8 cellular contexts compared by ENCODE assay signal in the genomic region with DNA sequence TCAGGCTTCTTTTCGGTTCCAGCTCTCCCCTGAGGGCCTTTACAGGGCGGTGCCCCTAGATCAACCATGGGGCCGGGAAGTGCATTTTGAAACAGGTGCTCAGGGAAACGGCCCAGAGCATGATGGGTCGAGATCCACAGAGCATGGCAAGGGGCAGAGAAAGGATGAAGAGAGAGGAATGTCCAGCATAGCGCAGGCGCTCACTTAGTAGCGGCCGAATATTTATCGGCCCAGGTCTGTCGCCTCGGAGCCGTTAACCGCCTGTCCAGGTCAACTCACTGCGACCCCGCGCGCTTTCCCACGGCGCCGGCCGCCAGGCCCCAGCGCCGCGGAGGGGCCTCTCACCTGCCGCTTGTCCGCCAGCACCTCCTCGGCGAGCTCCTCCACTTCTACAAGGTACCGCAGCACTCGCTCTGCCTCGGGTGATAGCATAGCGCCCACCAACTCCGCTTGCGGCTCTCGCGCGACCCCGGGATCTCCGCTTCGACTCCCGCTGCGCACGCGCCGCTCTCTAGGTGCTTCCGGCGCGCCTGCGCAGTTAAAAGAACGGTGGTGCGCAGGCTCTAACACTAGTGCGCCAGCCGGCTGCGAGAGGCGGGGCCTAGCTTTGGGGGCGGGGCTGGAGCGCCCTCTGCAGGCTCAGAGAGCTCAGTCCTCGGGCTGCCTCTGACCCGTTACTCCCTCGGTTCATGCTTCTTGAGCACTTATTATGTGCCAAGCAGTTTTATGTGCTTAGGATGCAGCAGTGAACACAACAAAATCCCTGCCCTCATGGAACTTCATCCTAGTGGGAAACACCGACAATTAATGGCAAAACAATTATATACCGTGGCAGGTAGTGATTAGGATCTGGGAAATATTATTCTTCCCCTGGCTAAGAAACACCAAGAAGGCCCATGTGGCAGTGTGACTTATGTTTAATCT. TPM values are rescaled to one million over a fixed set of nuclear protein-coding genes. Genes with fewer than 3 reads are reported as not detected.
DNase-seq lines count a peak whose midpoint lies in the region; ATAC-seq and TF ChIP-seq lines count a peak whose summit lies in the region.

PDRG1 (minus strand) TSS at position 517 of the 924 bp plus-strand sequence; CDS start at position 432, 85 bp downstream.

- peak within 1 kb of the TSS; percentile 97 for H3K9ac ChIP-seq in adipocyte (ENCODE audit: low read length)

- intact Hi-C loops in left cardiac atrium (cut with DNase I): loop anchor here (2.0 to 5.0 kb wide), 2 partner anchors 99 kb away; no protein-coding TSS in a partner anchor
- intact Hi-C loops in posterior vena cava (cut with DNase I): loop anchor here (5.0 to 10.0 kb wide), 2 partner anchors 107 to 114 kb away; partner anchors contain the start of gene FOXS1 (in 1 of the 2)

- DNase-seq in GM13977 (ENCODE audit: low spot score) (peak; percentile 96), NCI-H1436 treated with DMSO at 0.1 percent for 48 hours (lab: John Stamatoyannopoulos, UW) (peak; percentile 86), T follicular helper cell (ENCODE audit: low read depth) (peak; percentile 95), adipocyte (ENCODE audit: low read depth) (peak; percentile 99), left cardiac atrium (peak; percentile 97), posterior vena cava (ENCODE audit: low spot score) (peak; percentile 99), ureter (ENCODE audit: low spot score) (peak; percentile 95)

- H3K4me3 ChIP-seq in adipocyte (ENCODE audit: low read length): peak within 1 kb of the TSS; percentile 94

- peak; percentile 92 for TF ChIP-seq CTCF in GM13977 (IDR thresholded peaks at IDR 0.05; ENCODE audit: extremely low read depth, insufficient read depth, missing control alignments)

- H3K4me1 ChIP-seq in adipocyte (ENCODE audit: control insufficient read depth, insufficient read depth, low read length): peaks cover 10% of the 10 kb centered on the region

- ATAC-seq in HG02870 (IDR thresholded peaks at IDR 0.05; ENCODE audit: unreplicated experiment): peak; percentile 96
- ATAC-seq in left cardiac atrium: peak; percentile 98 to 99

- H3K27me3 ChIP-seq in adipocyte (replicated peaks; ENCODE audit: control insufficient read depth, insufficient read depth, low read length): peaks cover 28% of the 10 kb centered on the region

- in situ Hi-C loops in GM13977 (cut with MboI; ENCODE audit: low pct_unique_long_range_greater_than_20kb, low sequenced_read_pairs, unreplicated experiment): no loop called here

- H3K36me3 ChIP-seq in adipocyte (ENCODE audit: control insufficient read depth, insufficient read depth, low read length, severe bottlenecking): peaks cover 23% of the 10 kb centered on the region

- no peaks in the 10 kb centered on the region for H3K9me3 ChIP-seq in adipocyte (ENCODE audit: control insufficient read depth, low read length)

RNA-seq across cellular contexts. Expression of gene PDRG1, which starts in this region (rescaled TPM):
- total RNA-seq in left cardiac atrium: 1 to 10 TPM; 8.8 to 9.6 TPM
- 1 to 10 TPM; 5.0 to 5.3 TPM for total RNA-seq in posterior vena cava
- 12.1 TPM for total RNA-seq in ureter

Comparison
In these comparisons a context has a peak if more than half of its experiments do, and no peak if none do; other contexts are left out.
1. Peak in every context shown above with its lines: DNase-seq, ATAC-seq and H3K4me3 ChIP-seq.